Comparison of ENCODE assay signal across 14 cellular contexts in genomic region chr12:98401427-98401826, GRCh38.
DNase-seq lines count a peak whose midpoint lies in the region; ATAC-seq and TF ChIP-seq lines count a peak whose summit lies in the region.
"Had no signal": no experiment of that assay in that cellular context is flagged by ENCODE, and none has a peak within 500 bp of the region (broad histone marks: within the 10 kb centered on the region; RNA-seq: fewer than 3 reads in every experiment).

No MANE protein-coding gene starts in this region.

- H3K27ac ChIP-seq in neural progenitor cell (no peak overlapping the region), testis (no peak overlapping the region)
- H3K27ac ChIP-seq: gastrocnemius medialis, lower lobe of right lung had no signal

- H3K27ac Mint-ChIP-seq in neural progenitor cell: peak overlapping the region; percentile 54
- H3K27ac Mint-ChIP-seq: activated naive CD8-positive, alpha-beta T cell treated with anti-CD3 and anti-CD28 coated beads, Interleukin-2, amount 50 U/mL, for 24 hours; progenitor cell of endocrine pancreas had no signal

- H2AFZ ChIP-seq in neural progenitor cell (replicated peaks): no peak overlapping the region

- H3K4me3 ChIP-seq in neural progenitor cell: no peak overlapping the region
- no peak overlapping the region for H3K4me3 ChIP-seq in testis
- H3K4me3 ChIP-seq: gastrocnemius medialis, lower lobe of right lung had no signal

- peak; percentile 46 for ATAC-seq in GM18909 (IDR thresholded peaks at IDR 0.05; ENCODE audit: poor library complexity, unreplicated experiment)
- peak; percentile 27 for ATAC-seq in HG03354 (IDR thresholded peaks at IDR 0.05; ENCODE audit: poor library complexity, severe bottlenecking, unreplicated experiment)
- no peak for ATAC-seq in GM18858 (IDR thresholded peaks at IDR 0.05; ENCODE audit: unreplicated experiment)
- ATAC-seq: activated naive CD8-positive, alpha-beta T cell treated with anti-CD3 and anti-CD28 coated beads, Interleukin-2, amount 50 U/mL, for 24 hours; gastrocnemius medialis; lower lobe of right lung had no signal

- H3K4me1 ChIP-seq in neural progenitor cell (peaks cover 14% of the 10 kb centered on the region), testis (no peaks in the 10 kb centered on the region)
- H3K4me1 ChIP-seq: gastrocnemius medialis had no signal

- H3K9ac ChIP-seq in neural progenitor cell: no peak overlapping the region

- H3K36me3 ChIP-seq in neural progenitor cell (no peaks in the 10 kb centered on the region), testis (ENCODE audit: low read depth, missing control alignments) (no peaks in the 10 kb centered on the region)
- H3K36me3 ChIP-seq: gastrocnemius medialis, lower lobe of right lung had no signal

- no peak overlapping the region for H3K4me2 ChIP-seq in neural progenitor cell

- no peaks in the 10 kb centered on the region for H3K79me2 ChIP-seq in neural progenitor cell (ENCODE audit: low read depth)

- H4K20me1 ChIP-seq in neural progenitor cell (ENCODE audit: low read depth): no peaks in the 10 kb centered on the region

- no peaks in the 10 kb centered on the region for H3K9me3 ChIP-seq in neural progenitor cell (ENCODE audit: low read depth)
- H3K9me3 ChIP-seq in testis: no peaks in the 10 kb centered on the region
- H3K9me3 ChIP-seq: gastrocnemius medialis, lower lobe of right lung had no signal

- H3K4me3 Mint-ChIP-seq in neural progenitor cell: no peak overlapping the region
- H3K4me3 Mint-ChIP-seq: activated naive CD8-positive, alpha-beta T cell treated with anti-CD3 and anti-CD28 coated beads, Interleukin-2, amount 50 U/mL, for 24 hours; stimulated activated naive CD8-positive, alpha-beta T cell treated with anti-CD3 and anti-CD28 coated beads, Interleukin-15, Interleukin-2, amounts not matched to agents 100 ng/mL and 50 ng/mL, for 24 hours had no signal

- TF ChIP-seq CTCF in neural progenitor cell (IDR thresholded peaks at IDR 0.05): no peak
- no peak for TF ChIP-seq CTCF in testis (IDR thresholded peaks at IDR 0.05)

- DNase-seq in RPMI7951 (ENCODE audit: low read depth) (peak; percentile 8), neural progenitor cell (ENCODE audit: low spot score) (no peak), testis (no peak), NCI-H1048 (lab: John Stamatoyannopoulos, UW) (no peak)
- DNase-seq: activated naive CD8-positive, alpha-beta T cell treated with anti-CD3 and anti-CD28 coated beads, Interleukin-2, amount 50 U/mL, for 24 hours; gastrocnemius medialis; lower lobe of right lung; stimulated activated CD4-positive, alpha-beta T cell treated with anti-CD3 and anti-CD28 coated beads, Interleukin-4, amount 100 ng/mL, for 1 hour; T-helper 1 cell had no signal

- TF ChIP-seq POLR2A in testis (IDR thresholded peaks at IDR 0.05): no peak

- intact Hi-C loops in testis (cut with DNase I; ENCODE audit: low total_unique reads): no loop called here

- H3K27me3 Mint-ChIP-seq in neural progenitor cell (ENCODE audit: insufficient read depth, low read depth): peaks cover 3% of the 10 kb centered on the region
- H3K27me3 Mint-ChIP-seq: activated naive CD8-positive, alpha-beta T cell treated with anti-CD3 and anti-CD28 coated beads, Interleukin-2, amount 50 U/mL, for 24 hours; stimulated activated naive CD8-positive, alpha-beta T cell treated with anti-CD3 and anti-CD28 coated beads, Interleukin-15, Interleukin-2, amounts not matched to agents 100 ng/mL and 50 ng/mL, for 24 hours had no signal

- H3K9me3 Mint-ChIP-seq in neural progenitor cell: peaks cover 3% of the 10 kb centered on the region
- H3K9me3 Mint-ChIP-seq: activated naive CD8-positive, alpha-beta T cell treated with anti-CD3 and anti-CD28 coated beads, Interleukin-2, amount 50 U/mL, for 24 hours; stimulated activated naive CD8-positive, alpha-beta T cell treated with anti-CD3 and anti-CD28 coated beads, Interleukin-15, Interleukin-2, amounts not matched to agents 100 ng/mL and 50 ng/mL, for 24 hours had no signal

- H3K27me3 ChIP-seq in neural progenitor cell: no peaks in the 10 kb centered on the region
- H3K27me3 ChIP-seq in testis: no peaks in the 10 kb centered on the region
- H3K27me3 ChIP-seq: gastrocnemius medialis had no signal

- H3K36me3 Mint-ChIP-seq in neural progenitor cell: no peaks in the 10 kb centered on the region

- 49% methylated on average over 4 of the region's 4 CpGs for WGBS in testis, 2 donors

- peaks cover 72% of the 10 kb centered on the region for H3K4me1 Mint-ChIP-seq in neural progenitor cell

- H3F3A ChIP-seq in neural progenitor cell (ENCODE audit: low read depth): peaks cover 7% of the 10 kb centered on the region
